Comparison of ENCODE assay signal across 16 cellular contexts in genomic region chr21:26490771-26491170, GRCh38.
DNase-seq lines count a peak whose midpoint lies in the region; ATAC-seq, FAIRE-seq and TF ChIP-seq lines count a peak whose summit lies in the region.
"Had no signal": no experiment of that assay in that cellular context is flagged by ENCODE, and none has a peak within 500 bp of the region (broad histone marks: within the 10 kb centered on the region; RNA-seq: fewer than 3 reads in every experiment).

No MANE protein-coding gene starts in this region.

- H3K18ac ChIP-seq in H1 (ENCODE audit: extremely low read depth, low read length), result no peak overlapping the region

- H4K8ac ChIP-seq in H1 (ENCODE audit: extremely low read depth, insufficient read depth, low read length), result no peak overlapping the region

- no peak overlapping the region for H4K5ac ChIP-seq in H1 (ENCODE audit: insufficient read length, low read depth, low read length)

- H3K4me1 ChIP-seq in H1 (replicated peaks in 1 of 4; ENCODE audit: control insufficient read depth in 3 of 4, insufficient read depth in 4 of 4, low read length in 3 of 4), result peaks cover 0 to 8% (median 4%) of the 10 kb centered on the region in 4 experiments; a peak in 2 of 7 replicates

- H2BK5ac ChIP-seq in H1 (ENCODE audit: low read depth, low read length), result no peak overlapping the region

- H2BK20ac ChIP-seq in H1 (ENCODE audit: low read length), result no peak overlapping the region

- TF ChIP-seq RAD21 in H1 (IDR thresholded peaks at IDR 0.05 in 1 of 2, conservative IDR thresholded peaks at IDR 0.05 in 1 of 2; ENCODE audit: low read depth in 2 of 2, low read length in 2 of 2), result no peak

- no peaks in the 10 kb centered on the region; the same call in 1 of the 2 replicates for H3K23me2 ChIP-seq in H1 (ENCODE audit: low read depth, low read length)

- H3K4ac ChIP-seq in H1 (replicated peaks; ENCODE audit: insufficient read length, low read depth, low read length), result no peak overlapping the region

- no peak for TF ChIP-seq CTCF in H1 (IDR thresholded peaks at IDR 0.05; ENCODE audit: control extremely low read depth in 1 of 3, insufficient read depth in 1 of 3, low read depth in 1 of 3, low read length in 3 of 3)

- H3K27me3 Mint-ChIP-seq in natural killer cell treated with Interleukin-12 subunit alpha and Interleukin-12 subunit beta and Interleukin-15 and Interleukin-18, amount 100 ng/mL, for 72 hours, result no peaks in the 10 kb centered on the region

- TF ChIP-seq EP300 in H1 (IDR thresholded peaks at IDR 0.05; ENCODE audit: borderline replicate concordance in 1 of 2, low read depth in 2 of 2, low read length in 2 of 2), result no peak

- no peaks in the 10 kb centered on the region for H4K20me1 ChIP-seq in H1 (replicated peaks in 1 of 2; ENCODE audit: control insufficient read depth in 1 of 2, insufficient read depth in 2 of 2, low read length in 2 of 2)

- no peak overlapping the region for H3K9ac ChIP-seq in H1 (replicated peaks in 1 of 4; ENCODE audit: extremely low read depth in 1 of 4, low read depth in 3 of 4, low read length in 3 of 4)

- H3K27me3 ChIP-seq in H1 (replicated peaks in 1 of 4; ENCODE audit: control insufficient read depth in 3 of 4, extremely low read depth in 1 of 4, insufficient read depth in 3 of 4, low read length in 3 of 4), result no peaks in the 10 kb centered on the region
- H3K27me3 ChIP-seq: MG63 had no signal

- H2AK5ac ChIP-seq in H1 (ENCODE audit: low read depth, low read length), result no peak overlapping the region

- H2BK120ac ChIP-seq in H1 (replicated peaks; ENCODE audit: low read depth, low read length), result no peak overlapping the region

- H3K9me3 ChIP-seq in H1 (ENCODE audit: insufficient read depth in 2 of 2, low read depth in 1 of 2, low read length in 1 of 2), result peaks cover 0 to 2% of the 10 kb centered on the region in 2 experiments; a peak in 2 of 4 replicates
- H3K9me3 ChIP-seq: MG63 had no signal

- H3K4me3 ChIP-seq in H1 (ENCODE audit: extremely low read depth in 1 of 4, insufficient read depth in 2 of 4, low read depth in 3 of 4, low read length in 4 of 4), result peak overlapping the region in 1 of 4 experiments; percentile 11; a peak in 1 of 8 replicates
- H3K4me3 ChIP-seq: MG63 had no signal

- POLR2A ChIA-PET in H1 (lab: Charles Lee; ENCODE audit: partially characterized antibody), result interaction anchor here (1.1 kb wide), 1 partner anchor 14 kb away, joined by 4 read pairs; no protein-coding TSS in a partner anchor

- no peak for TF ChIP-seq POLR2A in H1 (IDR thresholded peaks at IDR 0.05; ENCODE audit: control extremely low read depth in 1 of 2, low read depth in 2 of 2, low read length in 2 of 2)

- DNase-seq in AG08395 (ENCODE audit: low spot score) (peak; percentile 31), NCI-H226 (peak; percentile 81), H1 (ENCODE audit: low read depth in 1 of 2, low spot score in 2 of 2) (no peak), myocyte (ENCODE audit: low read depth) (peak; percentile 50), NCI-H2029 (lab: John Stamatoyannopoulos, UW) (no peak)
- DNase-seq in natural killer cell treated with Interleukin-12 subunit alpha and Interleukin-12 subunit beta and Interleukin-15 and Interleukin-18, amount 100 ng/mL, for 72 hours (ENCODE audit: low spot score), result no peak
- no peak for DNase-seq in stimulated activated CD8-positive, alpha-beta memory T cell treated with anti-CD3 and anti-CD28 coated beads, Interleukin-4, amount 100 ng/mL, for 48 hours
- DNase-seq: activated effector memory CD4-positive, alpha-beta T cell treated with Interleukin-2 at 50 U/mL for 16 hours; effector memory CD4-positive, alpha-beta T cell; MG63; midbrain; NCI-H1930; NCI-H774; T-cell had no signal

- peaks cover 20% of the 10 kb centered on the region for H3K9me3 Mint-ChIP-seq in natural killer cell treated with Interleukin-12 subunit alpha and Interleukin-12 subunit beta and Interleukin-15 and Interleukin-18, amount 100 ng/mL, for 72 hours

- H3K27ac ChIP-seq in H1 (ENCODE audit: low read depth, low read length), result no peak overlapping the region

- H3K4me2 ChIP-seq in H1 (ENCODE audit: insufficient read depth in 1 of 2, low read depth in 2 of 2, low read length in 2 of 2), result no peak overlapping the region; a peak in 1 of 4 replicates

- no peak overlapping the region for H3K23ac ChIP-seq in H1 (ENCODE audit: insufficient read length)

- CTCF ChIA-PET in H1 (lab: Charles Lee; ENCODE audit: partially characterized antibody), result interaction anchor here (0.6 to 1.5 kb wide), 6 partner anchors 10 to 605 kb away, joined by 3 to 4 read pairs (median 3); no protein-coding TSS in a partner anchor

- no peak overlapping the region for H2BK12ac ChIP-seq in H1 (ENCODE audit: low read depth, low read length)

- H3K4me3 Mint-ChIP-seq in natural killer cell treated with Interleukin-12 subunit alpha and Interleukin-12 subunit beta and Interleukin-15 and Interleukin-18, amount 100 ng/mL, for 72 hours, result no peak overlapping the region
- H3K4me3 Mint-ChIP-seq: T-cell had no signal

- H3K36me3 Mint-ChIP-seq in natural killer cell treated with Interleukin-12 subunit alpha and Interleukin-12 subunit beta and Interleukin-15 and Interleukin-18, amount 100 ng/mL, for 72 hours, result no peaks in the 10 kb centered on the region
- H3K36me3 Mint-ChIP-seq: T-cell had no signal

- H4K91ac ChIP-seq in H1 (replicated peaks; ENCODE audit: insufficient read length, low read length), result no peak overlapping the region

- no peak overlapping the region for H3K14ac ChIP-seq in H1 (ENCODE audit: insufficient read length)

- WGBS in H1 (ENCODE audit: extremely low coverage in 1 of 2, insufficient coverage in 1 of 2, insufficient read length in 1 of 2, insufficient replicate concordance in 2 of 2, low coverage in 1 of 2, low lambda C conversion rate in 2 of 2, missing lambda C conversion rate in 1 of 2), 2 experiments, result 82% methylated on average over 2 of the region's 2 CpGs; no CpG with 5 or more reads in 1 of the 2 experiments

- no peaks in the 10 kb centered on the region; a peak in 1 of 4 replicates for H3K79me2 ChIP-seq in H1 (ENCODE audit: control insufficient read depth in 1 of 2, insufficient read depth in 2 of 2, low read length in 2 of 2)

- H3K56ac ChIP-seq in H1 (replicated peaks; ENCODE audit: insufficient read length, low read depth, low read length), result no peak overlapping the region

- H3K4me1 Mint-ChIP-seq in natural killer cell treated with Interleukin-12 subunit alpha and Interleukin-12 subunit beta and Interleukin-15 and Interleukin-18, amount 100 ng/mL, for 72 hours (ENCODE audit: low read depth in 2 of 2), result no peaks in the 10 kb centered on the region
- H3K4me1 Mint-ChIP-seq: T-cell had no signal

- no peak overlapping the region for H2AFZ ChIP-seq in H1 (ENCODE audit: low read length)

- H3K36me3 ChIP-seq in H1 (ENCODE audit: control insufficient read depth in 2 of 4, insufficient read depth in 4 of 4, low read length in 3 of 4), result no peaks in the 10 kb centered on the region
- H3K36me3 ChIP-seq: MG63 had no signal

- no peak for FAIRE-seq in H1 (lab: Jason Lieb, UNC)
- FAIRE-seq: G401.6 had no signal

- H2BK15ac ChIP-seq in H1 (ENCODE audit: low read length), result no peak overlapping the region

- H3K27ac Mint-ChIP-seq in natural killer cell treated with Interleukin-12 subunit alpha and Interleukin-12 subunit beta and Interleukin-15 and Interleukin-18, amount 100 ng/mL, for 72 hours, result no peak overlapping the region
- H3K27ac Mint-ChIP-seq: T-cell had no signal

- ATAC-seq in natural killer cell treated with Interleukin-12 subunit alpha and Interleukin-12 subunit beta and Interleukin-15 and Interleukin-18, amount 100 ng/mL, for 72 hours, result no peak
- ATAC-seq in HG02938 (IDR thresholded peaks at IDR 0.05; ENCODE audit: unreplicated experiment), result no peak
- ATAC-seq: T-cell had no signal

- H3K79me1 ChIP-seq in H1 (ENCODE audit: low read depth, low read length), result no peaks in the 10 kb centered on the region

TF ChIP-seq in H1, 55 proteins besides CTCF, POLR2A, EP300 and RAD21:
- TF ChIP-seq ATF2 (IDR thresholded peaks at IDR 0.05; ENCODE audit: low read length) (no peak), TEAD4 (IDR thresholded peaks at IDR 0.05; ENCODE audit: low read depth, low read length) (peak; percentile 81)
TF ChIP-seq in H1: peak in this region for 1.

Comparison
In these comparisons a context has a peak if more than half of its experiments do, and no peak if none do; other contexts are left out.
1. DNase-seq: peak in AG08395 (single experiment), NCI-H226 (single experiment) and myocyte (single experiment); none in H1 (0 of 2), natural killer cell treated with Interleukin-12 subunit alpha and Interleukin-12 subunit beta and Interleukin-15 and Interleukin-18, amount 100 ng/mL, for 72 hours (single experiment), NCI-H2029 (single experiment) and stimulated activated CD8-positive, alpha-beta memory T cell treated with anti-CD3 and anti-CD28 coated beads, Interleukin-4, amount 100 ng/mL, for 48 hours (single experiment).